ENCODE assay signal across 8 cellular contexts in genomic region chr10:48523820-48524758, GRCh38.
DNase-seq lines count a peak whose midpoint lies in the region; ATAC-seq and TF ChIP-seq lines count a peak whose summit lies in the region.

No MANE protein-coding gene starts in this region.

- H3K27me3 ChIP-seq in SK-N-SH (ENCODE audit: insufficient read depth) (no peaks in the 10 kb centered on the region), psoas muscle (ENCODE audit: insufficient read depth in 3 of 3, low read length in 2 of 3) (peaks cover 0 to 62% (median 13%) of the 10 kb centered on the region in 3 donors)

- H3K4me1 ChIP-seq in SK-N-SH (ENCODE audit: control insufficient read depth in 1 of 2, insufficient read depth in 2 of 2, low read depth in 1 of 2, low read length in 1 of 2) (peaks cover 23 to 28% of the 10 kb centered on the region in 2 experiments; a peak in 3 of 4 replicates), psoas muscle (peaks cover 4% of the 10 kb centered on the region)

- ATAC-seq in psoas muscle (peak in 1 of 4 donors; percentile 38), HG02870 (IDR thresholded peaks at IDR 0.05; ENCODE audit: unreplicated experiment) (no peak)

- H3K79me2 ChIP-seq in SK-N-SH (ENCODE audit: insufficient read depth) = peaks cover 68% of the 10 kb centered on the region

- H3K27ac ChIP-seq in SK-N-SH (ENCODE audit: low read depth in 2 of 2, low read length in 1 of 2) (peak overlapping the region in 1 of 2 experiments; percentile 42; a peak in 2 of 4 replicates), psoas muscle (no peak overlapping the region)

- peak overlapping the region; percentile 59 to 65 for H3K4me3 ChIP-seq in SK-N-SH (ENCODE audit: low read depth in 2 of 2, low read length in 1 of 2)
- H3K4me3 ChIP-seq in psoas muscle = peak overlapping the region; percentile 62

- no peaks in the 10 kb centered on the region for H3K9me3 ChIP-seq in SK-N-SH
- H3K9me3 ChIP-seq in psoas muscle = no peaks in the 10 kb centered on the region

- intact Hi-C loops in psoas muscle (cut with DNase I) = no loop called here

- DNase-seq in activated CD4-positive, alpha-beta T cell treated with anti-CD3 and anti-CD28 coated beads, Interleukin-2, amount 50 U/mL, for 48 hours = peak; percentile 21 to 28
- DNase-seq in activated CD4-positive, alpha-beta T cell treated with anti-CD3 and anti-CD28 coated beads for 1 hour = no peak
- DNase-seq in SK-N-SH = peak; percentile 95
- peak; percentile 48 for DNase-seq in germinal center (ENCODE audit: low spot score)
- no peak for DNase-seq in psoas muscle
- DNase-seq in stimulated activated CD4-positive, alpha-beta T cell treated with anti-CD3 and anti-CD28 coated beads, Interleukin-12 subunit alpha, Interleukin-12 subunit beta, amount 100 ng/mL, for 4 hours = no peak
- no peak for DNase-seq in SHP77 (lab: John Stamatoyannopoulos, UW)

- H3F3A ChIP-seq in SK-N-SH (replicated peaks; ENCODE audit: insufficient read depth) = peaks cover 27% of the 10 kb centered on the region

- H2AFZ ChIP-seq in SK-N-SH (ENCODE audit: low read depth) = no peak overlapping the region; the same call in 1 of the 2 replicates

- peak overlapping the region; percentile 90 for H3K4me2 ChIP-seq in SK-N-SH

- no peak for TF ChIP-seq EP300 in SK-N-SH (IDR thresholded peaks at IDR 0.05; ENCODE audit: borderline replicate concordance in 1 of 2, low read depth in 1 of 2, low read length in 1 of 2)

- TF ChIP-seq RAD21 in SK-N-SH (IDR thresholded peaks at IDR 0.05; ENCODE audit: low read length) = peak; percentile 43

- H4K20me1 ChIP-seq in SK-N-SH (ENCODE audit: insufficient read depth) = 0 out of 2 replicates have a peak, but pooled peaks cover 3% of the 10 kb centered on the region

- H3K36me3 ChIP-seq in SK-N-SH (replicated peaks in 1 of 2; ENCODE audit: control insufficient read depth in 1 of 2, insufficient read depth in 2 of 2, low read length in 1 of 2) (no peaks in the 10 kb centered on the region), psoas muscle (ENCODE audit: insufficient read depth in 1 of 2, low read depth in 1 of 2) (no peaks in the 10 kb centered on the region)

- peak overlapping the region; percentile 50; the same call in 1 of the 2 replicates for H3K9ac ChIP-seq in SK-N-SH

- 31% methylated on average over 8 of the region's 93 CpGs for WGBS in SK-N-SH (ENCODE audit: low lambda C conversion rate)
- WGBS in psoas muscle, 3 donors = 5 to 11% (median 7%) methylated on average over 55 to 93 of the region's 93 CpGs

- H3K9me2 ChIP-seq in SK-N-SH = no peaks in the 10 kb centered on the region

- CTCF ChIA-PET in SK-N-SH (lab: Yijun Ruan, JAX) = interaction anchor here (0.6 to 6.1 kb wide), 32 partner anchors 10 to 884 kb away, joined by 3 to 60 read pairs (median 4); no protein-coding TSS in a partner anchor

- TF ChIP-seq CTCF in SK-N-SH (IDR thresholded peaks at IDR 0.05) (peak; percentile 69), psoas muscle (IDR thresholded peaks at IDR 0.05) (no peak)

- POLR2A ChIA-PET in SK-N-SH (lab: Yijun Ruan, JAX) = no interaction called here

TF ChIP-seq in SK-N-SH, 30 proteins besides CTCF, POLR2A, EP300 and RAD21:
- TF ChIP-seq SMC3 (IDR thresholded peaks at IDR 0.05; ENCODE audit: low read depth, low read length) = peak; percentile 53
- no peak for TF ChIP-seq TEAD4 (IDR thresholded peaks at IDR 0.05; ENCODE audit: borderline replicate concordance, insufficient read depth)

Comparison
In these comparisons a context has a peak if more than half of its experiments do, and no peak if none do; other contexts are left out.
1. DNase-seq: peak in activated CD4-positive, alpha-beta T cell treated with anti-CD3 and anti-CD28 coated beads, Interleukin-2, amount 50 U/mL, for 48 hours (2 of 2), SK-N-SH (single experiment) and germinal center (single experiment); none in activated CD4-positive, alpha-beta T cell treated with anti-CD3 and anti-CD28 coated beads for 1 hour (single experiment), psoas muscle (0 of 2), stimulated activated CD4-positive, alpha-beta T cell treated with anti-CD3 and anti-CD28 coated beads, Interleukin-12 subunit alpha, Interleukin-12 subunit beta, amount 100 ng/mL, for 4 hours (single experiment) and SHP77 (0 of 2).